Comparison of ENCODE assay signal across 10 cellular contexts in the genomic region with DNA sequence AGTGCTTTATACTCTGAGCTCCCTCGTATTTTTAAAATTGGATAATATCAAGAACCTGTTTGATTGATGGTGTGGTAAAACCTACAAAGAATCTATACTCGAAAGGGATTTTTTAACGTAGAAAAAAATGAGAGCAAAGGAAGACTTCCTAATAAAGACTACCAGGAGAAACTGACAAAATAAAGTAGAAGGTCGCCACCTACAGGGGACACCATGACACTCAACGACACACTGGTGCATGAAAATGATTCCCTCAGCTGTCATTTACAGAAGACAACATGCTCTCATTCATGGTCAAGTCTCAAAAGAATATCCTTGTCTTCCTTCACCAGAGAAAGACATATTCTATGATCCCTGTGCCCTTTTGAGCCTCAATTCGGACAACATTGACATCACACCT. TPM values are rescaled to one million over a fixed set of nuclear protein-coding genes. Genes with fewer than 3 reads are reported as not detected.
DNase-seq lines count a peak whose midpoint lies in the region; ATAC-seq and TF ChIP-seq lines count a peak whose summit lies in the region.
"Had no signal": no experiment of that assay in that cellular context is flagged by ENCODE, and none has a peak within 500 bp of the region (broad histone marks: within the 10 kb centered on the region; RNA-seq: fewer than 3 reads in every experiment).

No MANE protein-coding gene starts in this region.

- H3K36me3 ChIP-seq in fibroblast of lung (ENCODE audit: control insufficient read depth, insufficient read depth, low read length) = no peaks in the 10 kb centered on the region

- no peaks in the 10 kb centered on the region for H3K9me3 ChIP-seq in fibroblast of lung (ENCODE audit: control insufficient read depth, insufficient read depth, low read depth, low read length)

- CTCF ChIA-PET in activated CD4-positive, alpha-beta memory T cell treated with anti-CD3 and anti-CD28 coated beads for 36 hours (lab: Charles Lee) = interaction anchor here (0.6 to 8.1 kb wide), 25 partner anchors 9 to 1336 kb away, joined by 3 to 123 read pairs (median 4); a partner anchor contains a TSS

- TF ChIP-seq CTCF in natural killer cell (IDR thresholded peaks at IDR 0.05) = peak; percentile 20
- TF ChIP-seq CTCF in fibroblast of lung (conservative IDR thresholded peaks at IDR 0.05 in 1 of 2, IDR thresholded peaks at IDR 0.05 in 1 of 2; ENCODE audit: low read depth in 1 of 2, low read length in 2 of 2) = peak; percentile 43 to 59
- peak; percentile 62 for TF ChIP-seq CTCF in osteocyte (IDR thresholded peaks at IDR 0.05)

- no peaks in the 10 kb centered on the region for H3K27me3 ChIP-seq in fibroblast of lung (ENCODE audit: control insufficient read depth, insufficient read depth, low read length)

- H3K4me3 ChIP-seq in fibroblast of lung (replicated peaks in 1 of 4; ENCODE audit: control extremely low read depth in 1 of 4, insufficient read depth in 1 of 4, low read depth in 3 of 4, low read length in 4 of 4) = no peak overlapping the region

- no peaks in the 10 kb centered on the region for H3K9me3 Mint-ChIP-seq in natural killer cell
- no peaks in the 10 kb centered on the region for H3K9me3 Mint-ChIP-seq in natural killer cell treated with Interleukin-12 subunit alpha and Interleukin-12 subunit beta and Interleukin-15 and Interleukin-18, amount 100 ng/mL, for 72 hours
- no peaks in the 10 kb centered on the region for H3K9me3 Mint-ChIP-seq in activated CD4-positive, alpha-beta memory T cell treated with anti-CD3 and anti-CD28 coated beads for 36 hours
- H3K9me3 Mint-ChIP-seq in osteocyte (ENCODE audit: unreplicated experiment) = no peaks in the 10 kb centered on the region
- H3K9me3 Mint-ChIP-seq: central memory CD8-positive, alpha-beta T cell; stimulated activated naive B cell treated with anti-CD40 and anti-IgM and Interleukin-4, amounts not matched to agents 10 μg/mL and 1 μg/mL and 100 μg/mL, for 72 hours had no signal

- H3K27ac Mint-ChIP-seq in natural killer cell (no peak overlapping the region), osteocyte (ENCODE audit: unreplicated experiment) (no peak overlapping the region)
- no peak overlapping the region for H3K27ac Mint-ChIP-seq in natural killer cell treated with Interleukin-12 subunit alpha and Interleukin-12 subunit beta and Interleukin-15 and Interleukin-18, amount 100 ng/mL, for 72 hours
- H3K27ac Mint-ChIP-seq in activated CD4-positive, alpha-beta memory T cell treated with anti-CD3 and anti-CD28 coated beads for 36 hours = no peak overlapping the region
- H3K27ac Mint-ChIP-seq: stimulated activated naive B cell treated with anti-CD40 and anti-IgM and Interleukin-4, amounts not matched to agents 10 μg/mL and 1 μg/mL and 100 μg/mL, for 72 hours had no signal

- no peak overlapping the region for H3K9ac ChIP-seq in fibroblast of lung (ENCODE audit: insufficient read depth, low read length)

- no peak for ATAC-seq in natural killer cell
- no peak for ATAC-seq in natural killer cell treated with Interleukin-12 subunit alpha and Interleukin-12 subunit beta and Interleukin-15 and Interleukin-18, amount 100 ng/mL, for 72 hours
- no peak for ATAC-seq in HG03378 (IDR thresholded peaks at IDR 0.05; ENCODE audit: unreplicated experiment)
- no peak for ATAC-seq in HG02938 (IDR thresholded peaks at IDR 0.05; ENCODE audit: unreplicated experiment)

- H3K4me1 Mint-ChIP-seq in natural killer cell (peaks cover 2 to 3% of the 10 kb centered on the region in 2 donors), osteocyte (ENCODE audit: unreplicated experiment) (no peaks in the 10 kb centered on the region)
- peaks cover 2 to 4% of the 10 kb centered on the region in 2 donors for H3K4me1 Mint-ChIP-seq in natural killer cell treated with Interleukin-12 subunit alpha and Interleukin-12 subunit beta and Interleukin-15 and Interleukin-18, amount 100 ng/mL, for 72 hours (ENCODE audit: low read depth in 2 of 2)
- H3K4me1 Mint-ChIP-seq in activated CD4-positive, alpha-beta memory T cell treated with anti-CD3 and anti-CD28 coated beads for 36 hours (ENCODE audit: low read depth) = peaks cover 2% of the 10 kb centered on the region

- no peaks in the 10 kb centered on the region for H3K36me3 Mint-ChIP-seq in natural killer cell
- H3K36me3 Mint-ChIP-seq in natural killer cell treated with Interleukin-12 subunit alpha and Interleukin-12 subunit beta and Interleukin-15 and Interleukin-18, amount 100 ng/mL, for 72 hours = no peaks in the 10 kb centered on the region
- no peaks in the 10 kb centered on the region for H3K36me3 Mint-ChIP-seq in activated CD4-positive, alpha-beta memory T cell treated with anti-CD3 and anti-CD28 coated beads for 36 hours
- no peaks in the 10 kb centered on the region for H3K36me3 Mint-ChIP-seq in osteocyte (ENCODE audit: unreplicated experiment)
- H3K36me3 Mint-ChIP-seq: stimulated activated naive B cell treated with anti-CD40 and anti-IgM and Interleukin-4, amounts not matched to agents 10 μg/mL and 1 μg/mL and 100 μg/mL, for 72 hours had no signal

- no peak overlapping the region for H3K27ac ChIP-seq in fibroblast of lung (ENCODE audit: insufficient read depth, low read length)

- no peaks in the 10 kb centered on the region for H3K79me2 ChIP-seq in fibroblast of lung (ENCODE audit: control insufficient read depth, insufficient read depth, low read length)

- no peak overlapping the region for H3K4me3 Mint-ChIP-seq in natural killer cell
- H3K4me3 Mint-ChIP-seq in natural killer cell treated with Interleukin-12 subunit alpha and Interleukin-12 subunit beta and Interleukin-15 and Interleukin-18, amount 100 ng/mL, for 72 hours = no peak overlapping the region
- no peak overlapping the region for H3K4me3 Mint-ChIP-seq in activated CD4-positive, alpha-beta memory T cell treated with anti-CD3 and anti-CD28 coated beads for 36 hours
- H3K4me3 Mint-ChIP-seq in osteocyte (ENCODE audit: unreplicated experiment) = no peak overlapping the region
- H3K4me3 Mint-ChIP-seq: central memory CD8-positive, alpha-beta T cell; stimulated activated naive B cell treated with anti-CD40 and anti-IgM and Interleukin-4, amounts not matched to agents 10 μg/mL and 1 μg/mL and 100 μg/mL, for 72 hours had no signal

- H3K4me2 ChIP-seq in fibroblast of lung (ENCODE audit: extremely low read depth, insufficient read depth, low read length) = no peak overlapping the region

- intact Hi-C loops in natural killer cell (cut with micrococcal nuclease) = no loop called here
- intact Hi-C loops in activated CD4-positive, alpha-beta memory T cell treated with anti-CD3 and anti-CD28 coated beads for 36 hours (cut with micrococcal nuclease) = loop anchor here (1.0 to 5.0 kb wide), 3 partner anchors 80 to 393 kb away; no protein-coding TSS in a partner anchor

- POLR2A ChIA-PET in activated CD4-positive, alpha-beta memory T cell treated with anti-CD3 and anti-CD28 coated beads for 36 hours (lab: Charles Lee) = no interaction called here

- no peaks in the 10 kb centered on the region for H4K20me1 ChIP-seq in fibroblast of lung (ENCODE audit: control insufficient read depth, extremely low read depth, insufficient read depth, low read length)

- H3K4me1 ChIP-seq in fibroblast of lung (ENCODE audit: control insufficient read depth, extremely low read depth, insufficient read depth, low read length) = no peaks in the 10 kb centered on the region

- H2AFZ ChIP-seq in fibroblast of lung (ENCODE audit: low read length) = no peak overlapping the region

- DNase-seq in natural killer cell (no peak), NCI-H146 (lab: John Stamatoyannopoulos, UW) (peak; percentile 83), fibroblast of lung (ENCODE audit: low read depth in 2 of 2) (peak; percentile 33 to 66), osteocyte (ENCODE audit: extremely low spot score, unreplicated experiment) (no peak)
- DNase-seq in natural killer cell treated with Interleukin-12 subunit alpha and Interleukin-12 subunit beta and Interleukin-15 and Interleukin-18, amount 100 ng/mL, for 72 hours (ENCODE audit: low spot score) = no peak
- peak; percentile 64 for DNase-seq in activated CD4-positive, alpha-beta memory T cell treated with anti-CD3 and anti-CD28 coated beads for 36 hours
- DNase-seq: stimulated activated naive B cell treated with anti-CD40 and anti-IgM and Interleukin-4, amounts not matched to agents 10 μg/mL and 1 μg/mL and 100 μg/mL, for 72 hours had no signal

- peaks cover 4 to 38% of the 10 kb centered on the region in 2 donors for H3K27me3 Mint-ChIP-seq in natural killer cell (ENCODE audit: low read depth in 2 of 2)
- peaks cover 8 to 19% of the 10 kb centered on the region in 2 donors for H3K27me3 Mint-ChIP-seq in natural killer cell treated with Interleukin-12 subunit alpha and Interleukin-12 subunit beta and Interleukin-15 and Interleukin-18, amount 100 ng/mL, for 72 hours
- H3K27me3 Mint-ChIP-seq in activated CD4-positive, alpha-beta memory T cell treated with anti-CD3 and anti-CD28 coated beads for 36 hours = peaks cover 1% of the 10 kb centered on the region
- H3K27me3 Mint-ChIP-seq in osteocyte (ENCODE audit: unreplicated experiment) = no peaks in the 10 kb centered on the region

RNA-seq across cellular contexts. Expression of a gene that starts 10.1 kb away (rescaled TPM):
- total RNA-seq in natural killer cell (under 1 TPM; 0.38 to 0.75 (median 0.68) TPM), fibroblast of lung (10.0 and 10.6 TPM in 2 replicates), osteocyte (19.0 and 21.2 TPM in 2 replicates)
- under 1 TPM; 0.14 to 0.73 TPM for total RNA-seq in natural killer cell treated with Interleukin-12 subunit alpha and Interleukin-12 subunit beta and Interleukin-15 and Interleukin-18, amount 100 ng/mL, for 72 hours
- total RNA-seq in activated CD4-positive, alpha-beta memory T cell treated with anti-CD3 and anti-CD28 coated beads for 36 hours = under 1 TPM; 0.53 to 0.95 TPM
- polyA plus RNA-seq in fibroblast of lung = 9.5 and 19.5 TPM in 2 replicates
- polyA plus RNA-seq in fibroblast of lung (2012) = 7.6 and 9.5 TPM in 2 replicates
- 40.6 and 42.8 TPM in 2 replicates for polyA minus RNA-seq in fibroblast of lung (ENCODE audit: low replicate concordance)

Comparison
In these comparisons a context has a peak if more than half of its experiments do, and no peak if none do; other contexts are left out.
1. DNase-seq: peak in NCI-H146 (single experiment), activated CD4-positive, alpha-beta memory T cell treated with anti-CD3 and anti-CD28 coated beads for 36 hours (single experiment) and fibroblast of lung (2 of 2); none in natural killer cell (single experiment), natural killer cell treated with Interleukin-12 subunit alpha and Interleukin-12 subunit beta and Interleukin-15 and Interleukin-18, amount 100 ng/mL, for 72 hours (single experiment) and osteocyte (single experiment).
2. Peak in every context shown above with its lines, with median percentiles within 50 percentile points of each other: CTCF ChIP-seq.